In genomic region chr19:11673608-11674041, GRCh38 we compare ENCODE assay signal across 9 cellular contexts.
DNase-seq lines count a peak whose midpoint lies in the region; TF ChIP-seq lines count a peak whose summit lies in the region.
"Had no signal": no experiment of that assay in that cellular context is flagged by ENCODE, and none has a peak within 500 bp of the region (broad histone marks: within the 10 kb centered on the region; RNA-seq: fewer than 3 reads in every experiment).

No MANE protein-coding gene starts in this region.

- H3K4me3 Mint-ChIP-seq in neural crest cell, result peak overlapping the region; percentile 90

- H3K27ac ChIP-seq in WERI-Rb-1, result no peak overlapping the region
- H3K27ac ChIP-seq: epithelial cell of prostate had no signal

- TF ChIP-seq CTCF in WERI-Rb-1 (IDR thresholded peaks at IDR 0.05; ENCODE audit: low read depth, low read length) (peak; percentile 82), neural crest cell (conservative IDR thresholded peaks at IDR 0.05) (peak; percentile 79)

- peaks cover 12% of the 10 kb centered on the region for H3K9me3 Mint-ChIP-seq in neural crest cell

- peak overlapping the region; percentile 62 for H3K27ac Mint-ChIP-seq in neural crest cell (ENCODE audit: unreplicated experiment)

- H3K36me3 ChIP-seq in WERI-Rb-1, result peaks cover 10% of the 10 kb centered on the region

- H3K27me3 ChIP-seq in WERI-Rb-1 (ENCODE audit: insufficient read depth, low read depth, severe bottlenecking), result no peaks in the 10 kb centered on the region

- H3K4me1 Mint-ChIP-seq in neural crest cell, result peaks cover 8% of the 10 kb centered on the region

- H3K4me3 ChIP-seq in WERI-Rb-1 (ENCODE audit: low read depth, low read length), result no peak overlapping the region

- H3K27me3 Mint-ChIP-seq in neural crest cell (ENCODE audit: low read depth), result no peaks in the 10 kb centered on the region

- H3K36me3 Mint-ChIP-seq in neural crest cell (ENCODE audit: low read depth), result peaks cover 37% of the 10 kb centered on the region

- peak; percentile 55 for DNase-seq in stimulated activated CD4-positive, alpha-beta T cell treated with anti-CD3 and anti-CD28 coated beads, Interleukin-15, amount 100 ng/mL, for 24 hours
- no peak for DNase-seq in stimulated activated CD4-positive, alpha-beta T cell treated with anti-CD3 and anti-CD28 coated beads, Interleukin-1b, Interleukin-23, amount 100 ng/mL, for 48 hours
- DNase-seq in WERI-Rb-1 (peak; percentile 69), globus pallidus (ENCODE audit: low spot score) (peak; percentile 68), neural crest cell (ENCODE audit: low read depth, low spot score) (peak; percentile 75), NCI-H1092 treated with DMSO at 0.1 percent for 48 hours (lab: John Stamatoyannopoulos, UW) (no peak), activated gamma-delta T cell (lab: John Stamatoyannopoulos, UW) (no peak)
- no peak for DNase-seq in effector CD8-positive, alpha-beta T cell (lab: John Stamatoyannopoulos, UW)

- H3K9me3 ChIP-seq in WERI-Rb-1 (ENCODE audit: severe bottlenecking), result no peaks in the 10 kb centered on the region

Comparison
In these comparisons a context has a peak if more than half of its experiments do, and no peak if none do; other contexts are left out.
1. DNase-seq: peak in stimulated activated CD4-positive, alpha-beta T cell treated with anti-CD3 and anti-CD28 coated beads, Interleukin-15, amount 100 ng/mL, for 24 hours (single experiment), WERI-Rb-1 (single experiment), globus pallidus (single experiment) and neural crest cell (single experiment); none in stimulated activated CD4-positive, alpha-beta T cell treated with anti-CD3 and anti-CD28 coated beads, Interleukin-1b, Interleukin-23, amount 100 ng/mL, for 48 hours (single experiment), effector CD8-positive, alpha-beta T cell (single experiment), NCI-H1092 treated with DMSO at 0.1 percent for 48 hours (single experiment) and activated gamma-delta T cell (single experiment).